15 cellular contexts compared by ENCODE assay signal in the genomic region with DNA sequence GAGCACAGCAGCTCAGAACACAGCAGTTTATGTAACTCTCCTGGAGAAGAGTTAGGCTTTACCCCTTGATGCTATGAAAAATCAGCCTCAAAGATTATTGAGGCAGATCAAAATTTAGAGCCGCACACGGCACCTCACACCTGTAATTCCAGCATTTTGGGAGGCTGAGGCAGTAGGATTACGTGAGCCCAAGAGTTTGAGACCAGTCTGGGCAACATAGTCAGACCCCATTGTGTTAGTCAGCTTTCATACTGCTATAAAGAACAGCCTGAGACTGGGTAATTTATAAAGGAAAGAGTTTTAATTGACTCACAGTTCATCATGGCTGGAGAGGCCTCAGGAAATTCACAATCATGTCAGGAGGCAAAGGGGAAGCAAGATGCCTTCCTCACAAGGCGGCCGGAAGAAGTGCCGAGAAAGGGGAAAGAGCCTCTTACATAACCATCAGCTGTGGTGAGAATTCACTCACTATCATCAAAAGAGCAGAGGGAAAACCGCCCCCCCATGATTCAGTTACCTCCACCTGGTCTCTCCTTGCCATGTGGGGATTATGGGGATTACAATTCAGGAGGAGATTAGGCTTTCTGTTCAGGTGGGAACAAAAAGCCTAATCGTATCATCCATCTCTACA.
DNase-seq lines count a peak whose midpoint lies in the region; ATAC-seq and TF ChIP-seq lines count a peak whose summit lies in the region.
"Had no signal": no experiment of that assay in that cellular context is flagged by ENCODE, and none has a peak within 500 bp of the region (broad histone marks: within the 10 kb centered on the region; RNA-seq: fewer than 3 reads in every experiment).

No MANE protein-coding gene starts in this region.

- H3K79me2 ChIP-seq in DOHH2 (ENCODE audit: control insufficient read depth, low read length) = no peaks in the 10 kb centered on the region

- intact Hi-C loops in activated CD4-positive, alpha-beta T cell treated with anti-CD3 and anti-CD28 coated beads, Interleukin-2, amount 10 ng/mL, durations not matched to agents 24 days and 14 days (cut with micrococcal nuclease) = no loop called here

- CTCF ChIA-PET in activated CD8-positive, alpha-beta memory T cell treated with anti-CD3 and anti-CD28 coated beads, Interleukin-2, amount 10 ng/mL, durations not matched to agents 7 days and 5 days (lab: Charles Lee) = interaction anchor here (1.5 kb wide), 1 partner anchor 32 kb away, joined by 3 read pairs; no protein-coding TSS in a partner anchor

- peak overlapping the region; percentile 52 for H3K4me3 ChIP-seq in DOHH2 (ENCODE audit: low read length)
- H3K4me3 ChIP-seq: cardiac muscle cell had no signal

- no peaks in the 10 kb centered on the region for H3K27me3 ChIP-seq in DOHH2 (ENCODE audit: control insufficient read depth, low read length)
- H3K27me3 ChIP-seq: cardiac muscle cell had no signal

- no peaks in the 10 kb centered on the region for H3K9me3 Mint-ChIP-seq in naive B cell
- no peaks in the 10 kb centered on the region for H3K9me3 Mint-ChIP-seq in activated CD8-positive, alpha-beta memory T cell treated with anti-CD3 and anti-CD28 coated beads, Interleukin-2, amount 10 ng/mL, durations not matched to agents 7 days and 5 days (ENCODE audit: low read depth)
- H3K9me3 Mint-ChIP-seq in activated CD4-positive, alpha-beta T cell treated with anti-CD3 and anti-CD28 coated beads, Interleukin-2, amount 10 ng/mL, durations not matched to agents 24 days and 14 days = peaks cover 3% of the 10 kb centered on the region
- H3K9me3 Mint-ChIP-seq: activated T-cell treated with anti-CD3 and anti-CD28 coated beads, Interleukin-2, amount 50 U/mL, for 24 hours; CD4-positive, alpha-beta T cell; natural killer cell had no signal

- H3K36me3 ChIP-seq in DOHH2 (ENCODE audit: control insufficient read depth, low read length) = no peaks in the 10 kb centered on the region
- H3K36me3 ChIP-seq: cardiac muscle cell had no signal

- peak overlapping the region; percentile 70 for H3K4me2 ChIP-seq in DOHH2 (ENCODE audit: low read length)

- no peaks in the 10 kb centered on the region for H3K9me3 ChIP-seq in DOHH2 (ENCODE audit: control insufficient read depth, insufficient read depth, low read length)

- H3K4me1 Mint-ChIP-seq in naive B cell = peaks cover 14 to 49% (median 19%) of the 10 kb centered on the region in 3 donors
- H3K4me1 Mint-ChIP-seq in activated CD8-positive, alpha-beta memory T cell treated with anti-CD3 and anti-CD28 coated beads, Interleukin-2, amount 10 ng/mL, durations not matched to agents 7 days and 5 days = peaks cover 5% of the 10 kb centered on the region
- H3K4me1 Mint-ChIP-seq in activated CD4-positive, alpha-beta T cell treated with anti-CD3 and anti-CD28 coated beads, Interleukin-2, amount 10 ng/mL, durations not matched to agents 24 days and 14 days = peaks cover 12% of the 10 kb centered on the region
- H3K4me1 Mint-ChIP-seq: natural killer cell had no signal

- peak; percentile 68 to 72 for ATAC-seq in naive B cell (ENCODE audit: low read depth in 2 of 2)
- no peak for ATAC-seq in activated CD8-positive, alpha-beta memory T cell treated with anti-CD3 and anti-CD28 coated beads, Interleukin-2, amount 10 ng/mL, durations not matched to agents 7 days and 5 days
- no peak for ATAC-seq in GM19463 (IDR thresholded peaks at IDR 0.05; ENCODE audit: unreplicated experiment)

- no peaks in the 10 kb centered on the region for H3K9me2 ChIP-seq in DOHH2 (replicated peaks; ENCODE audit: control insufficient read depth, low read length)

- peaks cover 16% of the 10 kb centered on the region for H3F3A ChIP-seq in DOHH2 (ENCODE audit: control insufficient read depth, insufficient read depth)

- DNase-seq in NCI-H524 treated with DMSO at 0.1 percent for 48 hours (lab: John Stamatoyannopoulos, UW) (peak; percentile 55), caudate nucleus (lab: John Stamatoyannopoulos, UW) (peak in 13 of 61 donors; percentile 6 to 54 (median 28)), naive B cell (peak; percentile 28), HK-2 (ENCODE audit: unreplicated experiment) (no peak)
- DNase-seq in activated CD8-positive, alpha-beta memory T cell treated with anti-CD3 and anti-CD28 coated beads, Interleukin-2, amount 10 ng/mL, durations not matched to agents 7 days and 5 days = no peak
- DNase-seq in activated CD4-positive, alpha-beta T cell treated with anti-CD3 and anti-CD28 coated beads, Interleukin-2, amount 10 ng/mL, durations not matched to agents 24 days and 14 days = no peak
- DNase-seq: activated T-cell treated with anti-CD3 and anti-CD28 coated beads, Interleukin-2, amount 50 U/mL, for 24 hours; CD4-positive, alpha-beta T cell; natural killer cell; NCI-H1694 treated with DMSO at 0.1 percent for 48 hours; OCI-M1; stimulated activated CD8-positive, alpha-beta memory T cell treated with anti-CD3 and anti-CD28 coated beads, Interleukin-4, amount 100 ng/mL, for 48 hours had no signal

- no peaks in the 10 kb centered on the region for H3K27me3 Mint-ChIP-seq in naive B cell
- H3K27me3 Mint-ChIP-seq in activated CD8-positive, alpha-beta memory T cell treated with anti-CD3 and anti-CD28 coated beads, Interleukin-2, amount 10 ng/mL, durations not matched to agents 7 days and 5 days = no peaks in the 10 kb centered on the region
- no peaks in the 10 kb centered on the region for H3K27me3 Mint-ChIP-seq in activated CD4-positive, alpha-beta T cell treated with anti-CD3 and anti-CD28 coated beads, Interleukin-2, amount 10 ng/mL, durations not matched to agents 24 days and 14 days
- H3K27me3 Mint-ChIP-seq: activated T-cell treated with anti-CD3 and anti-CD28 coated beads, Interleukin-2, amount 50 U/mL, for 24 hours; CD4-positive, alpha-beta T cell had no signal

- H3K27ac ChIP-seq in DOHH2 (ENCODE audit: low read depth, low read length) = peak overlapping the region; percentile 46
- peak overlapping the region; percentile 56 for H3K27ac ChIP-seq in caudate nucleus (ENCODE audit: low read depth, low read length)
- H3K27ac ChIP-seq: cardiac muscle cell had no signal

- H4K20me1 ChIP-seq in DOHH2 (ENCODE audit: control insufficient read depth, insufficient read depth, low read depth, low read length) = no peaks in the 10 kb centered on the region

- H3K4me3 Mint-ChIP-seq in naive B cell = peak overlapping the region in 6 of 8 donors; percentile 26 to 79 (median 68)
- no peak overlapping the region for H3K4me3 Mint-ChIP-seq in activated CD8-positive, alpha-beta memory T cell treated with anti-CD3 and anti-CD28 coated beads, Interleukin-2, amount 10 ng/mL, durations not matched to agents 7 days and 5 days
- H3K4me3 Mint-ChIP-seq in activated CD4-positive, alpha-beta T cell treated with anti-CD3 and anti-CD28 coated beads, Interleukin-2, amount 10 ng/mL, durations not matched to agents 24 days and 14 days = no peak overlapping the region
- H3K4me3 Mint-ChIP-seq: activated T-cell treated with anti-CD3 and anti-CD28 coated beads, Interleukin-2, amount 50 U/mL, for 24 hours; CD4-positive, alpha-beta T cell; natural killer cell had no signal

- H3K4me1 ChIP-seq in DOHH2 (ENCODE audit: control insufficient read depth, low read length) = peaks cover 27% of the 10 kb centered on the region

- H3K27ac Mint-ChIP-seq in naive B cell = peak overlapping the region; percentile 47 to 95 (median 79)
- no peak overlapping the region for H3K27ac Mint-ChIP-seq in activated CD8-positive, alpha-beta memory T cell treated with anti-CD3 and anti-CD28 coated beads, Interleukin-2, amount 10 ng/mL, durations not matched to agents 7 days and 5 days
- no peak overlapping the region for H3K27ac Mint-ChIP-seq in activated CD4-positive, alpha-beta T cell treated with anti-CD3 and anti-CD28 coated beads, Interleukin-2, amount 10 ng/mL, durations not matched to agents 24 days and 14 days
- H3K27ac Mint-ChIP-seq: activated T-cell treated with anti-CD3 and anti-CD28 coated beads, Interleukin-2, amount 50 U/mL, for 24 hours; CD4-positive, alpha-beta T cell; natural killer cell had no signal

- H3K36me3 Mint-ChIP-seq in naive B cell = no peaks in the 10 kb centered on the region
- no peaks in the 10 kb centered on the region for H3K36me3 Mint-ChIP-seq in activated CD8-positive, alpha-beta memory T cell treated with anti-CD3 and anti-CD28 coated beads, Interleukin-2, amount 10 ng/mL, durations not matched to agents 7 days and 5 days
- no peaks in the 10 kb centered on the region for H3K36me3 Mint-ChIP-seq in activated CD4-positive, alpha-beta T cell treated with anti-CD3 and anti-CD28 coated beads, Interleukin-2, amount 10 ng/mL, durations not matched to agents 24 days and 14 days (ENCODE audit: low read depth)
- H3K36me3 Mint-ChIP-seq: natural killer cell had no signal

- TF ChIP-seq CTCF in DOHH2 (IDR thresholded peaks at IDR 0.05; ENCODE audit: low read depth, low read length, poor library complexity, severe bottlenecking) = no peak

Comparison
In these comparisons a context has a peak if more than half of its experiments do, and no peak if none do; other contexts are left out.
1. DNase-seq: peak in NCI-H524 treated with DMSO at 0.1 percent for 48 hours (single experiment) and naive B cell (single experiment); none in activated CD8-positive, alpha-beta memory T cell treated with anti-CD3 and anti-CD28 coated beads, Interleukin-2, amount 10 ng/mL, durations not matched to agents 7 days and 5 days (single experiment), HK-2 (single experiment) and activated CD4-positive, alpha-beta T cell treated with anti-CD3 and anti-CD28 coated beads, Interleukin-2, amount 10 ng/mL, durations not matched to agents 24 days and 14 days (single experiment).
2. ATAC-seq: peak in naive B cell (2 of 2); none in activated CD8-positive, alpha-beta memory T cell treated with anti-CD3 and anti-CD28 coated beads, Interleukin-2, amount 10 ng/mL, durations not matched to agents 7 days and 5 days (single experiment) and GM19463 (single experiment).
3. H3K27ac Mint-ChIP-seq: peak in naive B cell (6 of 6); none in activated CD8-positive, alpha-beta memory T cell treated with anti-CD3 and anti-CD28 coated beads, Interleukin-2, amount 10 ng/mL, durations not matched to agents 7 days and 5 days (single experiment) and activated CD4-positive, alpha-beta T cell treated with anti-CD3 and anti-CD28 coated beads, Interleukin-2, amount 10 ng/mL, durations not matched to agents 24 days and 14 days (single experiment).
4. H3K4me3 Mint-ChIP-seq: peak in naive B cell (6 of 8); none in activated CD8-positive, alpha-beta memory T cell treated with anti-CD3 and anti-CD28 coated beads, Interleukin-2, amount 10 ng/mL, durations not matched to agents 7 days and 5 days (single experiment) and activated CD4-positive, alpha-beta T cell treated with anti-CD3 and anti-CD28 coated beads, Interleukin-2, amount 10 ng/mL, durations not matched to agents 24 days and 14 days (single experiment).